1 cellular context compared by ENCODE assay signal in genomic region chr1:11030865-11031264, GRCh38.
TF ChIP-seq lines count a peak whose summit lies in the region.

No MANE protein-coding gene starts in this region.

TF ChIP-seq in GM12878, 131 proteins besides CTCF, POLR2A, EP300 and RAD21:
- TF ChIP-seq RAD51 (IDR thresholded peaks at IDR 0.05) (no peak), POLR2AphosphoS2 (IDR thresholded peaks at IDR 0.05; ENCODE audit: low read depth, low read length) (peak; percentile 59; the same call in 1 of the 2 replicates), MTA3 (IDR thresholded peaks at IDR 0.05; ENCODE audit: borderline replicate concordance, low read length) (0 out of 2 replicates have a peak, but pooled peaks have one; percentile 25), ZBED1 (IDR thresholded peaks at IDR 0.05; ENCODE audit: borderline replicate concordance) (peak; percentile 37; the same call in 1 of the 2 replicates)
